ENCODE assay signal across 8 cellular contexts in the genomic region with DNA sequence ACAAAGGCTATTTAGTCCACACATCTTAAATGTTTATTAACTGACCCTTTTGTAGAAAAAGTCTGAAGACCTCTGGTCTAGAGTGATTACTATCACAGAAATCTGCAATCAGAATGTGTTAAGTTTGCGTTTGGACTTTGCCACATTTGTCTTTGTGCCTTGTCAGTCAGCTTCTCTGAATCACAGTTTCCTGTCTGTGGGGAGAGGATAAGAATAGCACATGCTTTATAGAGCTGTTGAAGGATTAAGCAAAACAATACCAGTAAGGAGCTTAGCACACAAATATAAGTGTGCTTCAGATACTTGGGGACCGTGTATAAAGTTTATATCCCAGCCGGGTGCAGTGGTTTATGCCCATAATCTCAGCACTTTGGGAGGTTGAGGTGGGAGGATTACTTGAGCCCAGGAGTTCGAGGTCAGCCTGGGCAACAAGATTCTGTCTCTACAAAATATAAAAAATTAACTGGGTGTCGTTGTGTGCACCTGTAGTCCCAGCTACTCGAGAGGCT.
DNase-seq lines count a peak whose midpoint lies in the region; ATAC-seq and TF ChIP-seq lines count a peak whose summit lies in the region.

No MANE protein-coding gene starts in this region.

- no peaks in the 10 kb centered on the region for H3K9me3 ChIP-seq in CD8-positive, alpha-beta memory T cell (ENCODE audit: low read length)
- no peaks in the 10 kb centered on the region for H3K9me3 ChIP-seq in Peyer's patch
- no peaks in the 10 kb centered on the region for H3K9me3 ChIP-seq in gastrocnemius medialis

- peaks cover 29 to 30% (median 29%) of the 10 kb centered on the region in 3 donors for H3K4me1 Mint-ChIP-seq in CD8-positive, alpha-beta memory T cell

- peaks cover 0 to 7% (median 3%) of the 10 kb centered on the region in 3 donors for H3K36me3 Mint-ChIP-seq in CD8-positive, alpha-beta memory T cell

- H3K9me3 Mint-ChIP-seq in CD8-positive, alpha-beta memory T cell = peaks cover 0 to 4% (median 0%) of the 10 kb centered on the region in 5 donors

- peak overlapping the region; percentile 52 to 93 (median 85) for H3K4me3 Mint-ChIP-seq in CD8-positive, alpha-beta memory T cell

- H3K4me1 ChIP-seq in CD8-positive, alpha-beta memory T cell (ENCODE audit: insufficient read depth, low read length) = peaks cover 30% of the 10 kb centered on the region
- H3K4me1 ChIP-seq in Peyer's patch (peaks cover 0 to 6% (median 4%) of the 10 kb centered on the region in 4 donors), gastrocnemius medialis (no peaks in the 10 kb centered on the region)

- peak overlapping the region; percentile 36 for H3K4me3 ChIP-seq in CD8-positive, alpha-beta memory T cell (ENCODE audit: low read length)
- no peak overlapping the region for H3K4me3 ChIP-seq in Peyer's patch
- no peak overlapping the region for H3K4me3 ChIP-seq in gastrocnemius medialis
- H3K4me3 ChIP-seq in H7 (ENCODE audit: insufficient read depth, low read depth, low read length) = no peak overlapping the region

- TF ChIP-seq CTCF in Peyer's patch (IDR thresholded peaks at IDR 0.05) (no peak), gastrocnemius medialis (IDR thresholded peaks at IDR 0.05 in 4 of 5, conservative IDR thresholded peaks at IDR 0.05 in 1 of 5) (no peak)

- POLR2A ChIA-PET in CD8-positive, alpha-beta memory T cell (lab: Charles Lee) = interaction anchor here (0.6 to 3.9 kb wide), 2 partner anchors 63 to 196 kb away, joined by 4 to 50 read pairs; a partner anchor contains a TSS

- intact Hi-C loops in gastrocnemius medialis (cut with DNase I; ENCODE audit: low total_unique reads) = no loop called here

- in situ Hi-C loops in gastrocnemius medialis (cut with MboI; ENCODE audit: low sequenced_read_pairs in 4 of 4) = no loop called here

- CTCF ChIA-PET in CD8-positive, alpha-beta memory T cell (lab: Charles Lee) = interaction anchor here (1.4 kb wide), 1 partner anchor 11 kb away, joined by 3 read pairs; no protein-coding TSS in a partner anchor

- ATAC-seq in GM18909 (IDR thresholded peaks at IDR 0.05; ENCODE audit: poor library complexity, unreplicated experiment) = peak; percentile 80
- ATAC-seq in HG03139 (IDR thresholded peaks at IDR 0.05; ENCODE audit: unreplicated experiment) = peak; percentile 65
- ATAC-seq in esophagus mucosa = peak; percentile 92
- peak; percentile 71 to 78 for ATAC-seq in gastrocnemius medialis

- H3K36me3 ChIP-seq in CD8-positive, alpha-beta memory T cell (ENCODE audit: insufficient read depth, low read length) = no peaks in the 10 kb centered on the region
- no peaks in the 10 kb centered on the region for H3K36me3 ChIP-seq in Peyer's patch
- H3K36me3 ChIP-seq in gastrocnemius medialis = no peaks in the 10 kb centered on the region
- H3K36me3 ChIP-seq in H7 (replicated peaks; ENCODE audit: control insufficient read depth, insufficient read depth, low read length) = no peaks in the 10 kb centered on the region

- peak in 3 of 5 donors; percentile 48 to 55 (median 54) for DNase-seq in CD8-positive, alpha-beta memory T cell
- DNase-seq in Peyer's patch = no peak
- DNase-seq in gastrocnemius medialis = no peak
- no peak for DNase-seq in H7
- no peak for DNase-seq in erythroblast (lab: John Stamatoyannopoulos, UW)

- no peaks in the 10 kb centered on the region for H3K27me3 ChIP-seq in CD8-positive, alpha-beta memory T cell (ENCODE audit: insufficient read depth, low read length, poor library complexity, severe bottlenecking)
- H3K27me3 ChIP-seq in Peyer's patch (no peaks in the 10 kb centered on the region), gastrocnemius medialis (no peaks in the 10 kb centered on the region), H7 (ENCODE audit: control insufficient read depth, insufficient read depth, low read length) (no peaks in the 10 kb centered on the region)

- no peak overlapping the region for H3K27ac ChIP-seq in CD8-positive, alpha-beta memory T cell (ENCODE audit: low read depth, low read length)
- H3K27ac ChIP-seq in Peyer's patch (peak overlapping the region in 3 of 4 donors; percentile 37 to 67 (median 56)), gastrocnemius medialis (no peak overlapping the region)

- TF ChIP-seq POLR2A in Peyer's patch (IDR thresholded peaks at IDR 0.05) = no peak
- no peak for TF ChIP-seq POLR2A in gastrocnemius medialis (IDR thresholded peaks at IDR 0.05)
- TF ChIP-seq POLR2A in erythroblast (IDR thresholded peaks at IDR 0.05; ENCODE audit: low read length) = no peak

- H3K27me3 Mint-ChIP-seq in CD8-positive, alpha-beta memory T cell = no peaks in the 10 kb centered on the region

- H3K27ac Mint-ChIP-seq in CD8-positive, alpha-beta memory T cell = peak overlapping the region; percentile 52 to 92 (median 79)

Comparison
In these comparisons a context has a peak if more than half of its experiments do, and no peak if none do; other contexts are left out.
1. DNase-seq: peak in CD8-positive, alpha-beta memory T cell (3 of 5); none in Peyer's patch (0 of 3), gastrocnemius medialis (0 of 2), H7 (single experiment) and erythroblast (0 of 2).
2. H3K27ac ChIP-seq: peak in Peyer's patch (3 of 4); none in CD8-positive, alpha-beta memory T cell (single experiment) and gastrocnemius medialis (0 of 4).
3. Peak in every context shown above with its lines, with median percentiles within 50 percentile points of each other: ATAC-seq.